Comparison of ENCODE assay signal across 1 cellular context in the genomic region with DNA sequence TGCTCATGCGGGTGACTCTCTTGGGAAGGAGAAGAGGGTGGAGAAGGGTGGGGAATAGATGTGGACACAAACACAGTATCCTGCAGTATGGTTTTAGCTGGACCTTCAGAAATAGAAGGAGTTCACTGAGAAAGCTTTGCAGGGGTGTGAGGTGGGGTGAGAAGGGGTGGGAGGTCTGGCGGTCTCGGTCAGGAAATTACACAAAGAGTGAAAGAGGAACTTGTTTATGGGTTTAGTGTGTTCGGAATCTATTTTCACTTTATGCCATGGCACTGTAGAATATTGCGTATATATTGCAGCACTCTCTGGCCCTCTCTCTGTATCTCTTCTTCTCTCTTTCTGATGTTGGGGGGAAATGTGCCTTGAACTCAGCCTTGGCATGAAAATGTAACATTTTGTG.
TF ChIP-seq lines count a peak whose summit lies in the region.

No MANE protein-coding gene starts in this region.

TF ChIP-seq in HepG2, 621 proteins besides CTCF, POLR2A, EP300 and RAD21 (continued from another document):
- TF ChIP-seq NFE2 (CRISPR knock-in tag; IDR thresholded peaks at IDR 0.05) (no peak), ZBTB21 (CRISPR knock-in tag; IDR thresholded peaks at IDR 0.05) (no peak), ELF3 (CRISPR knock-in tag; IDR thresholded peaks at IDR 0.05) (no peak)
